In the genomic region with DNA sequence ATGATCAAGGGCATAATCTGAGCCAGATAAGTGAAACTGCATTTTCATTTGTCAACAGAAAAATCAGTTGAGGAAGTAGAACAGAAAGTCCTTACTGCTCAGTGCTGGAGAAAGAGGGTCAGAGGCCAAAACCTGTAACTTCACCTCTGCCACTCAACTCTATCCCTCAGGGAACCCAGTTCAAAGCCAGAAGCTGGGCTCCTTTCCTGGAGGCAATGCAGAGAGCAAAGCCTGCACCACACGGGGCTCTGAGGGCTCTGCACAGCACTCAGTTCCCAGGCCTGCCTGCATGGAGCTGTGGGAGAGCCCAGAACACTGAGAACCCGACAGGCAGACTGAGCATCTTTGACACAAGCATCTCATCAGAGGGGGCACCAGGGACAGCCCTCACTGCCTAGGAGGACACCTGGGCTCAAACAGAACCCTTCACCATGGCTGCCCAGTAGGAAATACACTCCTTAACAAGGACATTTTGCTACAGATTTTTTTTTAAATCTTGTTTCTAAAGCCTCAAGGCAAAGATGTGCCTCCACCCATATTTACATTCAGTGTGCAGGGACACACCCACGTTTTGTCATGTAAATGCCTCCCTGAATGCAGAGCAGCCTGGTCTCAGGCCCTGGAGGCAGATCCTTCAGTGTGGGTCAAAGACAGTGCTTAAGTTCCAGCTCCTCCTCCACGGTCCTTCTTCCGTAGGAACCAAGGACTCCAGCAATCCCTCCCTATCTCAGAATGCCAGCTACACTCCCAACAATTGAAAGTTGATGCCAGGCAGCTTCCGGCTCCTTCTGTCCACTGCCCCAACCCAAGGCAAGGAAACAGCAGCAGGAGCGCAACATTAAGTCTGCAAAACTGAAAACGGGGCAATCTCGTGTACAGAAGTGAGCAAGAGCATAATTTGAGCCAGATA, we compare ENCODE assay signal across 9 cellular contexts. TPM values are rescaled to one million over a fixed set of nuclear protein-coding genes. Genes with fewer than 3 reads are reported as not detected.
DNase-seq lines count a peak whose midpoint lies in the region; ATAC-seq lines count a peak whose summit lies in the region.
"Had no signal": no experiment of that assay in that cellular context is flagged by ENCODE, and none has a peak within 500 bp of the region (broad histone marks: within the 10 kb centered on the region; RNA-seq: fewer than 3 reads in every experiment).

No MANE protein-coding gene starts in this region.

- no peak overlapping the region for H3K4me3 ChIP-seq in GM23248

- H3K79me2 ChIP-seq in GM23248 (ENCODE audit: insufficient read depth): no peaks in the 10 kb centered on the region

- POLR2A ChIA-PET in T-cell (lab: Charles Lee): interaction anchor here (0.7 to 1.1 kb wide), 2 partner anchors 10 to 11 kb away, joined by 3 to 4 read pairs; no protein-coding TSS in a partner anchor

- H3K4me1 Mint-ChIP-seq in T-cell: peaks cover 57 to 72% (median 62%) of the 10 kb centered on the region in 3 donors

- H2AFZ ChIP-seq in GM23248: no peak overlapping the region

- 66 to 74% methylated on average over 9 of the region's 9 CpGs for WGBS in GM23248 (ENCODE audit: low coverage in 1 of 2, low lambda C conversion rate in 2 of 2, missing lambda C conversion rate in 2 of 2), 2 experiments

- no peaks in the 10 kb centered on the region for H3K9me3 Mint-ChIP-seq in T-cell

- no peaks in the 10 kb centered on the region for H3K4me1 ChIP-seq in GM23248 (ENCODE audit: insufficient read depth)

- peak; percentile 37 for DNase-seq in CD1c-positive myeloid dendritic cell (ENCODE audit: extremely low spot score)
- peak in 2 of 34 experiments; percentile 16 to 25 for DNase-seq in T-cell
- no peak for DNase-seq in NOMO-1 treated with DMSO at 0.1 percent for 48 hours (lab: John Stamatoyannopoulos, UW; ENCODE audit: unreplicated experiment)
- DNase-seq in NCI-H446 (lab: John Stamatoyannopoulos, UW): no peak
- DNase-seq in GM23248: no peak
- no peak for DNase-seq in NCI-H2107 treated with DMSO at 0.1 percent for 48 hours (lab: John Stamatoyannopoulos, UW; ENCODE audit: unreplicated experiment)
- DNase-seq: activated CD4-positive, alpha-beta T cell treated with anti-CD3 and anti-CD28 coated beads for 4 hours had no signal

- no peaks in the 10 kb centered on the region for H3K27me3 Mint-ChIP-seq in T-cell

- no peaks in the 10 kb centered on the region for H3K9me3 ChIP-seq in GM23248 (ENCODE audit: low read depth)

- H3F3A ChIP-seq in GM23248 (ENCODE audit: insufficient read depth): no peaks in the 10 kb centered on the region

- H3K27ac Mint-ChIP-seq in T-cell: peak overlapping the region; percentile 98 to 100

- H3K4me2 ChIP-seq in GM23248 (ENCODE audit: unreplicated experiment): no peak overlapping the region

- peak; percentile 23 for ATAC-seq in GM21360 (IDR thresholded peaks at IDR 0.05; ENCODE audit: unreplicated experiment)
- peak in 3 of 4 experiments; percentile 25 to 39 (median 27) for ATAC-seq in T-cell (replicated peaks in 1 of 4)

- H3K4me3 Mint-ChIP-seq in T-cell: peak overlapping the region; percentile 70 to 85 (median 77)

- no peak overlapping the region for H3K9ac ChIP-seq in GM23248

- H3K27ac ChIP-seq in layer of hippocampus (ENCODE audit: low read depth, low read length) (peak overlapping the region; percentile 18), GM23248 (no peak overlapping the region)

- H4K20me1 ChIP-seq in GM23248 (ENCODE audit: insufficient read depth): no peaks in the 10 kb centered on the region

- H3K36me3 ChIP-seq in GM23248 (ENCODE audit: low read depth): no peaks in the 10 kb centered on the region

- H3K9me2 ChIP-seq in GM23248 (ENCODE audit: insufficient read depth): no peaks in the 10 kb centered on the region

- CTCF ChIA-PET in T-cell (lab: Charles Lee): interaction anchor here (0.6 to 1.3 kb wide), 4 partner anchors 12 to 61 kb away, joined by 4 to 13 read pairs (median 6); no protein-coding TSS in a partner anchor

- H3K36me3 Mint-ChIP-seq in T-cell: peaks cover 52% of the 10 kb centered on the region

- in situ Hi-C loops in GM23248 (cut with MboI): no loop called here

- H3K27me3 ChIP-seq in layer of hippocampus (ENCODE audit: control insufficient read depth, insufficient read depth, low read length) (no peaks in the 10 kb centered on the region), GM23248 (replicated peaks; ENCODE audit: insufficient read depth) (no peaks in the 10 kb centered on the region)

RNA-seq across cellular contexts. Expression of gene RNASET2, which starts 6.6 kb away (rescaled TPM):
- 100 to 1,000 TPM; 121 to 275 (median 252) TPM for total RNA-seq in T-cell
- 23.5 and 34.4 TPM in 2 replicates for total RNA-seq in GM23248 (2014; rRNA removed; shearing (Covaris generic))
- 26.8 and 28.9 TPM in 2 replicates for polyA plus RNA-seq in GM23248 (2016; fragmentation: Nextera tagmentation; extraction: Ambion mirVana)

RNA-seq across cellular contexts. Expression of gene CEP43, which starts 49.4 kb away (rescaled TPM):
- total RNA-seq in T-cell: 10 to 100 TPM; 12.3 to 15.9 (median 14.8) TPM
- total RNA-seq in GM23248 (2014; rRNA removed; shearing (Covaris generic)): 16.4 and 26.1 TPM in 2 replicates
- polyA plus RNA-seq in GM23248 (2016; fragmentation: Nextera tagmentation; extraction: Ambion mirVana): 20.5 and 25.2 TPM in 2 replicates
